11 cellular contexts compared by ENCODE assay signal in genomic region chr1:224499204-224499603, GRCh38.
DNase-seq lines count a peak whose midpoint lies in the region; ATAC-seq, FAIRE-seq and TF ChIP-seq lines count a peak whose summit lies in the region.
"Had no signal": no experiment of that assay in that cellular context is flagged by ENCODE, and none has a peak within 500 bp of the region (broad histone marks: within the 10 kb centered on the region; RNA-seq: fewer than 3 reads in every experiment).

No MANE protein-coding gene starts in this region.

- H3K4me3 Mint-ChIP-seq in nephron progenitor cell, result peak overlapping the region; percentile 8
- H3K4me3 Mint-ChIP-seq: activated B cell treated with CpG ODN at 0.5 μM for 24 hours had no signal

- 0 out of 2 replicates have a peak, but pooled peaks cover 4% of the 10 kb centered on the region for H3K9me3 ChIP-seq in ES-I3 (ENCODE audit: control insufficient read depth, insufficient read depth, low read length)

- H3K36me3 Mint-ChIP-seq in nephron progenitor cell (ENCODE audit: low read depth), result peaks cover 14% of the 10 kb centered on the region

- H3K36me3 ChIP-seq in ES-I3 (ENCODE audit: insufficient read depth, low read length), result no peaks in the 10 kb centered on the region
- H3K36me3 ChIP-seq in brain microvascular endothelial cell (replicated peaks), result no peaks in the 10 kb centered on the region

- peaks cover 56% of the 10 kb centered on the region for H3K4me1 Mint-ChIP-seq in nephron progenitor cell

- peak overlapping the region; percentile 71 for H3K27ac ChIP-seq in brain microvascular endothelial cell

- in situ Hi-C loops in brain microvascular endothelial cell (cut with HindIII; ENCODE audit: low pct_ligation_motif_present, low sequenced_read_pairs), result no loop called here

- H3K27me3 ChIP-seq in brain microvascular endothelial cell (replicated peaks), result no peaks in the 10 kb centered on the region
- H3K27me3 ChIP-seq: hepatocyte had no signal

- peak; percentile 59 for DNase-seq in M059J (ENCODE audit: low read depth)
- DNase-seq in brain microvascular endothelial cell, result no peak
- no peak for DNase-seq in nephron progenitor cell
- DNase-seq in NCI-H748 (lab: John Stamatoyannopoulos, UW; ENCODE audit: unreplicated experiment), result no peak
- no peak for DNase-seq in NCI-H526 (lab: John Stamatoyannopoulos, UW)
- DNase-seq in frontal cortex (ENCODE audit: low spot score in 2 of 2), result no peak
- DNase-seq: activated B cell treated with CpG ODN at 0.5 μM for 24 hours, NCI-H524 treated with DMSO at 0.1 percent for 48 hours had no signal

- no peak overlapping the region for H3K4me3 ChIP-seq in brain microvascular endothelial cell (ENCODE audit: low read depth, low read length)
- H3K4me3 ChIP-seq: hepatocyte had no signal

- H3K27ac Mint-ChIP-seq in nephron progenitor cell, result no peak overlapping the region

- no peak for TF ChIP-seq CTCF in brain microvascular endothelial cell (IDR thresholded peaks at IDR 0.05; ENCODE audit: low read depth, low read length, missing control alignments)
- TF ChIP-seq CTCF in nephron progenitor cell (IDR thresholded peaks at IDR 0.05), result no peak

- FAIRE-seq in frontal cortex (lab: Jason Lieb, UNC), result no peak

- H3K4me1 ChIP-seq in ES-I3 (ENCODE audit: insufficient read depth, low read length), result peaks cover 50% of the 10 kb centered on the region

- H3K9me3 Mint-ChIP-seq in nephron progenitor cell, result peaks cover 21% of the 10 kb centered on the region

- H3K27me3 Mint-ChIP-seq in nephron progenitor cell (ENCODE audit: low read depth, poor library complexity), result peaks cover 8% of the 10 kb centered on the region
- H3K27me3 Mint-ChIP-seq: activated B cell treated with CpG ODN at 0.5 μM for 24 hours had no signal

- ATAC-seq in HG02852 (IDR thresholded peaks at IDR 0.05; ENCODE audit: unreplicated experiment), result no peak

- H3K9ac ChIP-seq in ES-I3 (ENCODE audit: low read depth, low read length), result peak overlapping the region; percentile 21
